27 cellular contexts compared by ENCODE assay signal in the genomic region with DNA sequence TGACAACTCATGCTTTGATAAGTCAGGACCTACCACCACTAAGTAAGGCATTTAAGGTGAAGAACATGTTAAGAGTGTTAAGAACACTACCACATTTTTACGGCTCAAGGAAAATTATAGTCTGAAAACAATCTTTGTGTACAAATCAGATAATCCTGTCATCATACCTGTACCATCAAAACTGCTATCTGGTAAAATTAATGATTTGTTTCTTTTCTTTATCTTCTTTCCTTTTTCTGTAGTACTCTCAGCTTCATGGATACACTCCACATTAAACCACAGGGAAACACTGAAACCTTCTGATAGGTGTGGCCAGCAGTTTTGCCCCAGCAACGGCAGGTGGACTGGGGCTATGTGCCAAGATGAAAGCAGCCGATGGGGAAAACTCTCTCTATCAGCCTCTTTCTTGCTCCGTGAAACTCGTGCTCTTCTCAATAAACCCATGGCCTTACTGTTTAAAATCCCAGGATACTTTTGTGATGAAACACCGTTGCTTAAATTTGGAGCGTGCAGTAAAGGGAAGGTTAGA.
DNase-seq lines count a peak whose midpoint lies in the region; ATAC-seq, FAIRE-seq and TF ChIP-seq lines count a peak whose summit lies in the region.
"Had no signal": no experiment of that assay in that cellular context is flagged by ENCODE, and none has a peak within 500 bp of the region (broad histone marks: within the 10 kb centered on the region; RNA-seq: fewer than 3 reads in every experiment).

No MANE protein-coding gene starts in this region.

- H3K9me1 ChIP-seq in IMR-90 (ENCODE audit: insufficient read depth, low read length), result no peaks in the 10 kb centered on the region; the same call in 1 of the 2 replicates

- POLR2A ChIA-PET in IMR-90 (lab: Charles Lee; ENCODE audit: unreplicated experiment) (no interaction called here), activated B cell treated with CpG ODN at 0.5 μM for 24 hours (lab: Charles Lee) (no interaction called here)

- no peak for DNase-seq in D721Med (ENCODE audit: insufficient read length, low spot score)
- no peak for DNase-seq in IMR-90
- DNase-seq in activated B cell treated with CpG ODN at 0.5 μM for 24 hours, result no peak
- peak; percentile 20 for DNase-seq in small intestine
- DNase-seq in epidermal melanocyte (ENCODE audit: insufficient read length, low spot score), result no peak
- DNase-seq in ACHN, result no peak
- DNase-seq: BE2C; CD8-positive, alpha-beta memory T cell; DMS153; DND-41; GOT3; HCEC 1CT; Kasumi-1; MV-4-11; NCI-H1105; NCI-H1436 treated with DMSO at 0.1 percent for 48 hours; NCI-H187 treated with DMSO at 0.1 percent for 48 hours; NCI-H2171 treated with DMSO at 0.1 percent for 48 hours; NCI-H524; NCI-H748 treated with DMSO at 0.1 percent for 48 hours; SJCRH30 had no signal

- no peak overlapping the region for H3K14ac ChIP-seq in IMR-90 (replicated peaks; ENCODE audit: low read depth, low read length)

- no peak overlapping the region for H3K23ac ChIP-seq in IMR-90 (ENCODE audit: low read depth, low read length)

- H2AK5ac ChIP-seq in IMR-90 (ENCODE audit: low read depth, low read length), result no peak overlapping the region

- TF ChIP-seq POLR2A in IMR-90 (IDR thresholded peaks at IDR 0.05; ENCODE audit: low read depth, low read length), result no peak

- no peak overlapping the region for H3K4me2 ChIP-seq in IMR-90 (ENCODE audit: low read depth, low read length)

- H3K27me3 Mint-ChIP-seq in activated B cell treated with CpG ODN at 0.5 μM for 24 hours, result no peaks in the 10 kb centered on the region
- H3K27me3 Mint-ChIP-seq: CD8-positive, alpha-beta memory T cell had no signal

- no peak overlapping the region for H4K8ac ChIP-seq in IMR-90 (ENCODE audit: low read depth in 2 of 2, low read length in 2 of 2)

- peak; percentile 11 for FAIRE-seq in D721Med (lab: Jason Lieb, UNC)
- no peak for FAIRE-seq in small intestine (lab: Jason Lieb, UNC)
- FAIRE-seq: GM12892, HepG2, K562 had no signal

- no peak overlapping the region for H3K56ac ChIP-seq in IMR-90 (ENCODE audit: extremely low read depth, insufficient read depth, low read length)

- no TSS peak for BruUV-seq in IMR-90 (replicated peaks; lab: Mats Ljungman, UMichigan)

- no peak overlapping the region for H3K27ac ChIP-seq in IMR-90 (ENCODE audit: insufficient read depth, low read length)
- no peak overlapping the region for H3K27ac ChIP-seq in small intestine (ENCODE audit: low read depth in 1 of 2, low read length in 1 of 2)
- H3K27ac ChIP-seq: SJCRH30 had no signal

- H3K4me1 ChIP-seq in IMR-90 (ENCODE audit: control insufficient read depth, insufficient read depth, low read length), result no peaks in the 10 kb centered on the region
- H3K4me1 ChIP-seq in small intestine (ENCODE audit: control insufficient read depth in 2 of 2, insufficient read depth in 1 of 2, low read depth in 1 of 2, low read length in 1 of 2), result no peaks in the 10 kb centered on the region
- H3K4me1 ChIP-seq: BE2C, SJCRH30 had no signal

- H3K9me3 ChIP-seq in IMR-90 (ENCODE audit: control insufficient read depth, insufficient read depth, low read length) (peaks cover 4% of the 10 kb centered on the region), small intestine (ENCODE audit: control insufficient read depth, low read depth) (no peaks in the 10 kb centered on the region)
- H3K9me3 ChIP-seq: BE2C, SJCRH30 had no signal

- 0 out of 2 replicates have a peak overlapping the region, but pooled peaks have one; percentile 10 for H3K4ac ChIP-seq in IMR-90 (ENCODE audit: low read depth, low read length)

- no peak for ATAC-seq in IMR-90 (ENCODE audit: low read depth)
- ATAC-seq in activated B cell treated with CpG ODN at 0.5 μM for 24 hours (ENCODE audit: low read depth), result no peak
- ATAC-seq in GM18498 (IDR thresholded peaks at IDR 0.05; ENCODE audit: unreplicated experiment), result no peak
- ATAC-seq: HepG2, K562, Right ventricle myocardium inferior had no signal

- H3K4me3 Mint-ChIP-seq in activated B cell treated with CpG ODN at 0.5 μM for 24 hours, result no peak overlapping the region
- H3K4me3 Mint-ChIP-seq: CD14-positive monocyte; CD8-positive, alpha-beta memory T cell had no signal

- in situ Hi-C loops in IMR-90 (cut with MboI; ENCODE audit: low sequenced_read_pairs) (no loop called here), ACHN (cut with HindIII; ENCODE audit: low pct_ligation_motif_present, low pct_unique_long_range_greater_than_20kb, low sequenced_read_pairs) (no loop called here)

- H3K4me1 Mint-ChIP-seq in activated B cell treated with CpG ODN at 0.5 μM for 24 hours, result peaks cover 13% of the 10 kb centered on the region
- H3K4me1 Mint-ChIP-seq: CD14-positive monocyte had no signal

- H4K5ac ChIP-seq in IMR-90 (ENCODE audit: low read depth, low read length), result no peak overlapping the region

- H4K20me1 ChIP-seq in IMR-90 (ENCODE audit: insufficient read depth, low read length), result no peaks in the 10 kb centered on the region

- H3K36me3 Mint-ChIP-seq in activated B cell treated with CpG ODN at 0.5 μM for 24 hours (ENCODE audit: low read depth), result peaks cover 69% of the 10 kb centered on the region

- H4K91ac ChIP-seq in IMR-90 (ENCODE audit: insufficient read depth, low read depth, low read length), result 0 out of 2 replicates have a peak overlapping the region, but pooled peaks have one; percentile 32

- H3K4me3 ChIP-seq in IMR-90 (ENCODE audit: insufficient read depth, low read depth, low read length), result no peak overlapping the region
- H3K4me3 ChIP-seq in small intestine (ENCODE audit: low read depth in 1 of 2, low read length in 2 of 2), result no peak overlapping the region
- H3K4me3 ChIP-seq: K562, SJCRH30 had no signal

- no peak overlapping the region for H2BK20ac ChIP-seq in IMR-90 (ENCODE audit: low read depth, low read length)

- H3K27ac Mint-ChIP-seq in activated B cell treated with CpG ODN at 0.5 μM for 24 hours, result peak overlapping the region; percentile 56

- no peak for TF ChIP-seq RAD21 in IMR-90 (IDR thresholded peaks at IDR 0.05; ENCODE audit: low read length)

- no peak overlapping the region for H2BK15ac ChIP-seq in IMR-90 (ENCODE audit: low read depth, low read length)

- H3K9me3 Mint-ChIP-seq in activated B cell treated with CpG ODN at 0.5 μM for 24 hours, result no peaks in the 10 kb centered on the region
- H3K9me3 Mint-ChIP-seq: CD14-positive monocyte; CD8-positive, alpha-beta memory T cell had no signal

- no peak overlapping the region for H2BK120ac ChIP-seq in IMR-90 (ENCODE audit: low read depth, low read length)

- WGBS in IMR-90 (ENCODE audit: extremely low coverage in 2 of 2, insufficient read length in 1 of 2), 2 experiments, result no CpG with 5 or more reads among the region's 7 CpGs
- 25 to 67% (median 43%) methylated on average over 7 of the region's 7 CpGs for WGBS in small intestine, 3 donors

- H3K9ac ChIP-seq in IMR-90 (ENCODE audit: low read depth, low read length), result no peak overlapping the region

- TF ChIP-seq CTCF in D721Med (IDR thresholded peaks at IDR 0.05; ENCODE audit: insufficient read depth, missing control alignments) (no peak), IMR-90 (conservative IDR thresholded peaks at IDR 0.05; ENCODE audit: low read depth, low read length) (no peak), activated B cell treated with CpG ODN at 0.5 μM for 24 hours (IDR thresholded peaks at IDR 0.05) (no peak)

- peaks cover 2% of the 10 kb centered on the region; the same call in 1 of the 2 replicates for H3K36me3 ChIP-seq in IMR-90 (ENCODE audit: control insufficient read depth, insufficient read depth, low read length)
- peaks cover 4% of the 10 kb centered on the region in 2 donors for H3K36me3 ChIP-seq in small intestine (ENCODE audit: control insufficient read depth in 2 of 2, insufficient read depth in 2 of 2, low read length in 2 of 2)
- H3K36me3 ChIP-seq: BE2C, SJCRH30 had no signal

- dilution Hi-C loops in IMR-90 (cut with HindIII; ENCODE audit: low sequenced_read_pairs, unreplicated experiment), result no loop called here

- CTCF ChIA-PET in IMR-90 (lab: Yijun Ruan, JAX), result interaction anchor here (0.6 to 1.3 kb wide), 3 partner anchors 14 to 180 kb away, joined by 3 to 4 read pairs (median 3); no protein-coding TSS in a partner anchor
- CTCF ChIA-PET in activated B cell treated with CpG ODN at 0.5 μM for 24 hours (lab: Charles Lee), result interaction anchor here (1.2 kb wide), 1 partner anchor 51 kb away, joined by 5 read pairs; no protein-coding TSS in a partner anchor

- H2AFZ ChIP-seq in IMR-90 (replicated peaks; ENCODE audit: low read length, poor library complexity), result no peak overlapping the region

- no peaks in the 10 kb centered on the region for H3K79me1 ChIP-seq in IMR-90 (ENCODE audit: low read depth in 1 of 2, low read length in 2 of 2)

- H2BK5ac ChIP-seq in IMR-90 (ENCODE audit: low read depth, low read length, poor library complexity, severe bottlenecking), result no peak overlapping the region

- intact Hi-C loops in IMR-90 (cut with micrococcal nuclease) (loop anchor here (5.0 kb wide), 1 partner anchor 51 kb away; no protein-coding TSS in a partner anchor), activated B cell treated with CpG ODN at 0.5 μM for 24 hours (cut with micrococcal nuclease) (loop anchor here (2.0 kb wide), 1 partner anchor 13 kb away; no protein-coding TSS in a partner anchor)

- no peak overlapping the region for H3K18ac ChIP-seq in IMR-90 (ENCODE audit: low read depth, low read length)

- H2AK9ac ChIP-seq in IMR-90 (replicated peaks; ENCODE audit: low read depth, low read length, poor library complexity), result no peak overlapping the region

- no peaks in the 10 kb centered on the region for H3K27me3 ChIP-seq in IMR-90 (ENCODE audit: control insufficient read depth, insufficient read depth, low read length)
- no peaks in the 10 kb centered on the region for H3K27me3 ChIP-seq in small intestine (ENCODE audit: control insufficient read depth in 2 of 2, insufficient read depth in 2 of 2, low read length in 2 of 2)
- H3K27me3 ChIP-seq: BE2C, SJCRH30 had no signal

TF ChIP-seq in IMR-90, 13 proteins besides CTCF, POLR2A, EP300 and RAD21 (continues in another document):
- TF ChIP-seq CHD1 (IDR thresholded peaks at IDR 0.05; ENCODE audit: low read depth, low read length), result no peak
- no peak for TF ChIP-seq CEBPB (IDR thresholded peaks at IDR 0.05; ENCODE audit: low read depth, low read length)
- no peak for TF ChIP-seq BHLHE40 (IDR thresholded peaks at IDR 0.05; ENCODE audit: low read depth, low read length)
- TF ChIP-seq NFE2L2 (IDR thresholded peaks at IDR 0.05; ENCODE audit: low read depth, low read length), result no peak
- no peak for TF ChIP-seq RFX5 (IDR thresholded peaks at IDR 0.05; ENCODE audit: low read depth, low read length)
- TF ChIP-seq MXI1 (IDR thresholded peaks at IDR 0.05; ENCODE audit: borderline replicate concordance, low read depth, low read length), result no peak
- TF ChIP-seq SMC3 (IDR thresholded peaks at IDR 0.05; ENCODE audit: low read depth, low read length), result no peak
- TF ChIP-seq, protein P1, sequence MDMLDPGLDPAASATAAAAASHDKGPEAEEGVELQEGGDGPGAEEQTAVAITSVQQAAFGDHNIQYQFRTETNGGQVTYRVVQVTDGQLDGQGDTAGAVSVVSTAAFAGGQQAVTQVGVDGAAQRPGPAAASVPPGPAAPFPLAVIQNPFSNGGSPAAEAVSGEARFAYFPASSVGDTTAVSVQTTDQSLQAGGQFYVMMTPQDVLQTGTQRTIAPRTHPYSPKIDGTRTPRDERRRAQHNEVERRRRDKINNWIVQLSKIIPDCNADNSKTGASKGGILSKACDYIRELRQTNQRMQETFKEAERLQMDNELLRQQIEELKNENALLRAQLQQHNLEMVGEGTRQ (IDR thresholded peaks at IDR 0.05; ENCODE audit: low read depth, low read length), result no peak
